Comparison of ENCODE assay signal across 1 cellular context in the genomic region with DNA sequence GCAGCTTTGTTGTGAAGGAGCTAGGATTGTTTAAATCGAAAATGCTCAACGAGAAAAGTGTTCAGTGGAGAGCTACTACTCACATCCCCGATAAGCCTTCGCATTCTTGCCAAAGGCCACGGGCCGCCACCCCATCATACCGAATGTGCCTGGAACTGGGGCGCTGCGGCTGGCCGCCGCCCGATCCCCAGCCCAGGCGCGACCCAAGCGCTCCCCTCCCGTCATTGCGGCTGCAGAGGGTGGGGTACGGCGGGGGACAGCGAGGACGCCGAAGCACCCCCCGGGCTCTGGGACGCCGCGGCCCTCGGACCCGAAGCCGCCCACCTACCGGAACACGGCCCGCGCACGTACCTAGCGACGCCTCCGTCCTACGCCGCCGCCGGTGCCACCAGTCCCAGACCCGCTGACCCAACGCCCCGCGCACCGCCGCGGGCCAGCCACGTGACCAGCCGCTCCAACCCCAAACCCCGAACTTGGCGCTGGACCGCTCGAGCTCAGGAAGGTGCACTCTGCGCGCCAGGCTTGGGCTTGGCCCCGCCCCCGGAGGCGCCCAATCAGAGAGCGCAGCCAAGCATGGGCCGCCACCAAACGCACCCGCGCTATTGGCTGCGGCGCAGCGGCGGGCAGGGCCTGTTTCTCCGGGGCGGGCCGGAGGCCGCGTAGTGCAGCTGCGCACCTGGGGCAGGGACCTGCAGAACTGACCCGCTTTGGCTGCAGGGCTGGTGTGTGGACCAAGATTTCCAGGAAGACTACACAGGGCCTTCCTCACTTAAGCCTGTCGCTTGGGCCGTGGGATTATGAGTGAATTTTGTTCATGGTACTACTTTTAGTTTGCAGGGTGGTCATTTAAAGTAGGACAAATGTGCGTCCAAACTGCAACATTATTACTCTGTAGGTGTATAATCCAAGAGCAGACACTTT.
A peak's percentile ranks its signal among the peaks of the same experiment; 100 is the strongest.
TF ChIP-seq lines count a peak whose summit lies in the region.

A gene (minus strand): TSS at position 530 of the 921 bp plus-strand sequence. CDS start 7,569 bp downstream, outside the sequence.

TF ChIP-seq in HepG2, 621 proteins besides CTCF, POLR2A, EP300 and RAD21 (continued from another document and continues in another):
- TF ChIP-seq, protein P1, sequence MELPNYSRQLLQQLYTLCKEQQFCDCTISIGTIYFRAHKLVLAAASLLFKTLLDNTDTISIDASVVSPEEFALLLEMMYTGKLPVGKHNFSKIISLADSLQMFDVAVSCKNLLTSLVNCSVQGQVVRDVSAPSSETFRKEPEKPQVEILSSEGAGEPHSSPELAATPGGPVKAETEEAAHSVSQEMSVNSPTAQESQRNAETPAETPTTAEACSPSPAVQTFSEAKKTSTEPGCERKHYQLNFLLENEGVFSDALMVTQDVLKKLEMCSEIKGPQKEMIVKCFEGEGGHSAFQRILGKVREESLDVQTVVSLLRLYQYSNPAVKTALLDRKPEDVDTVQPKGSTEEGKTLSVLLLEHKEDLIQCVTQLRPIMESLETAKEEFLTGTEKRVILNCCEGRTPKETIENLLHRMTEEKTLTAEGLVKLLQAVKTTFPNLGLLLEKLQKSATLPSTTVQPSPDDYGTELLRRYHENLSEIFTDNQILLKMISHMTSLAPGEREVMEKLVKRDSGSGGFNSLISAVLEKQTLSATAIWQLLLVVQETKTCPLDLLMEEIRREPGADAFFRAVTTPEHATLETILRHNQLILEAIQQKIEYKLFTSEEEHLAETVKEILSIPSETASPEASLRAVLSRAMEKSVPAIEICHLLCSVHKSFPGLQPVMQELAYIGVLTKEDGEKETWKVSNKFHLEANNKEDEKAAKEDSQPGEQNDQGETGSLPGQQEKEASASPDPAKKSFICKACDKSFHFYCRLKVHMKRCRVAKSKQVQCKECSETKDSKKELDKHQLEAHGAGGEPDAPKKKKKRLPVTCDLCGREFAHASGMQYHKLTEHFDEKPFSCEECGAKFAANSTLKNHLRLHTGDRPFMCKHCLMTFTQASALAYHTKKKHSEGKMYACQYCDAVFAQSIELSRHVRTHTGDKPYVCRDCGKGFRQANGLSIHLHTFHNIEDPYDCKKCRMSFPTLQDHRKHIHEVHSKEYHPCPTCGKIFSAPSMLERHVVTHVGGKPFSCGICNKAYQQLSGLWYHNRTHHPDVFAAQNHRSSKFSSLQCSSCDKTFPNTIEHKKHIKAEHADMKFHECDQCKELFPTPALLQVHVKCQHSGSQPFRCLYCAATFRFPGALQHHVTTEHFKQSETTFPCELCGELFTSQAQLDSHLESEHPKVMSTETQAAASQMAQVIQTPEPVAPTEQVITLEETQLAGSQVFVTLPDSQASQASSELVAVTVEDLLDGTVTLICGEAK (IDR thresholded peaks at IDR 0.05): no peak
- TF ChIP-seq, protein P1 (CRISPR knock-in tag; IDR thresholded peaks at IDR 0.05): peak; percentile 78
- TF ChIP-seq, protein P2, sequence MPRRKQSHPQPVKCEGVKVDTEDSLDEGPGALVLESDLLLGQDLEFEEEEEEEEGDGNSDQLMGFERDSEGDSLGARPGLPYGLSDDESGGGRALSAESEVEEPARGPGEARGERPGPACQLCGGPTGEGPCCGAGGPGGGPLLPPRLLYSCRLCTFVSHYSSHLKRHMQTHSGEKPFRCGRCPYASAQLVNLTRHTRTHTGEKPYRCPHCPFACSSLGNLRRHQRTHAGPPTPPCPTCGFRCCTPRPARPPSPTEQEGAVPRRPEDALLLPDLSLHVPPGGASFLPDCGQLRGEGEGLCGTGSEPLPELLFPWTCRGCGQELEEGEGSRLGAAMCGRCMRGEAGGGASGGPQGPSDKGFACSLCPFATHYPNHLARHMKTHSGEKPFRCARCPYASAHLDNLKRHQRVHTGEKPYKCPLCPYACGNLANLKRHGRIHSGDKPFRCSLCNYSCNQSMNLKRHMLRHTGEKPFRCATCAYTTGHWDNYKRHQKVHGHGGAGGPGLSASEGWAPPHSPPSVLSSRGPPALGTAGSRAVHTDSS (CRISPR knock-in tag; conservative IDR thresholded peaks at IDR 0.05): no peak
- TF ChIP-seq SPEN (CRISPR knock-in tag; IDR thresholded peaks at IDR 0.05; ENCODE audit: low read depth): peak; percentile 89
- peak; percentile 73; the same call in 1 of the 2 replicates for TF ChIP-seq BORCS8-MEF2B (CRISPR knock-in tag; IDR thresholded peaks at IDR 0.05)
- TF ChIP-seq MEIS2 (CRISPR knock-in tag; IDR thresholded peaks at IDR 0.05): peak; percentile 90; the same call in 1 of the 2 replicates
- 0 out of 2 replicates have a peak, but pooled peaks have one; percentile 31 for TF ChIP-seq ZNF138 (CRISPR knock-in tag; IDR thresholded peaks at IDR 0.05; ENCODE audit: low read depth)
- TF ChIP-seq ZSCAN12 (CRISPR knock-in tag; IDR thresholded peaks at IDR 0.05): peak; percentile 51; the same call in 1 of the 2 replicates
- TF ChIP-seq, protein P3, sequence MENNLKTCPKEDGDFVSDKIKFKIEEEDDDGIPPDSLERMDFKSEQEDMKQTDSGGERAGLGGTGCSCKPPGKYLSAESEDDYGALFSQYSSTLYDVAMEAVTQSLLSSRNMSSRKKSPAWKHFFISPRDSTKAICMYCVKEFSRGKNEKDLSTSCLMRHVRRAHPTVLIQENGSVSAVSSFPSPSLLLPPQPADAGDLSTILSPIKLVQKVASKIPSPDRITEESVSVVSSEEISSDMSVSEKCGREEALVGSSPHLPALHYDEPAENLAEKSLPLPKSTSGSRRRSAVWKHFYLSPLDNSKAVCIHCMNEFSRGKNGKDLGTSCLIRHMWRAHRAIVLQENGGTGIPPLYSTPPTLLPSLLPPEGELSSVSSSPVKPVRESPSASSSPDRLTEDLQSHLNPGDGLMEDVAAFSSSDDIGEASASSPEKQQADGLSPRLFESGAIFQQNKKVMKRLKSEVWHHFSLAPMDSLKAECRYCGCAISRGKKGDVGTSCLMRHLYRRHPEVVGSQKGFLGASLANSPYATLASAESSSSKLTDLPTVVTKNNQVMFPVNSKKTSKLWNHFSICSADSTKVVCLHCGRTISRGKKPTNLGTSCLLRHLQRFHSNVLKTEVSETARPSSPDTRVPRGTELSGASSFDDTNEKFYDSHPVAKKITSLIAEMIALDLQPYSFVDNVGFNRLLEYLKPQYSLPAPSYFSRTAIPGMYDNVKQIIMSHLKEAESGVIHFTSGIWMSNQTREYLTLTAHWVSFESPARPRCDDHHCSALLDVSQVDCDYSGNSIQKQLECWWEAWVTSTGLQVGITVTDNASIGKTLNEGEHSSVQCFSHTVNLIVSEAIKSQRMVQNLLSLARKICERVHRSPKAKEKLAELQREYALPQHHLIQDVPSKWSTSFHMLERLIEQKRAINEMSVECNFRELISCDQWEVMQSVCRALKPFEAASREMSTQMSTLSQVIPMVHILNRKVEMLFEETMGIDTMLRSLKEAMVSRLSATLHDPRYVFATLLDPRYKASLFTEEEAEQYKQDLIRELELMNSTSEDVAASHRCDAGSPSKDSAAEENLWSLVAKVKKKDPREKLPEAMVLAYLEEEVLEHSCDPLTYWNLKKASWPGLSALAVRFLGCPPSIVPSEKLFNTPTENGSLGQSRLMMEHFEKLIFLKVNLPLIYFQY (CRISPR knock-in tag; IDR thresholded peaks at IDR 0.05; ENCODE audit: borderline replicate concordance): peak; percentile 97
- no peak for TF ChIP-seq ZNF678 (CRISPR knock-in tag; IDR thresholded peaks at IDR 0.05)
- TF ChIP-seq, protein P4, sequence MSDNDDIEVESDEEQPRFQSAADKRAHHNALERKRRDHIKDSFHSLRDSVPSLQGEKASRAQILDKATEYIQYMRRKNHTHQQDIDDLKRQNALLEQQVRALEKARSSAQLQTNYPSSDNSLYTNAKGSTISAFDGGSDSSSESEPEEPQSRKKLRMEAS (IDR thresholded peaks at IDR 0.05): peak; percentile 93
- no peak for TF ChIP-seq PCBP1 (IDR thresholded peaks at IDR 0.05; ENCODE audit: borderline replicate concordance, low read depth, low read length)
- TF ChIP-seq NONO (IDR thresholded peaks at IDR 0.05): no peak
- TF ChIP-seq NONO (CRISPR knock-in tag; conservative IDR thresholded peaks at IDR 0.05): peak; percentile 86
- TF ChIP-seq, protein P5, sequence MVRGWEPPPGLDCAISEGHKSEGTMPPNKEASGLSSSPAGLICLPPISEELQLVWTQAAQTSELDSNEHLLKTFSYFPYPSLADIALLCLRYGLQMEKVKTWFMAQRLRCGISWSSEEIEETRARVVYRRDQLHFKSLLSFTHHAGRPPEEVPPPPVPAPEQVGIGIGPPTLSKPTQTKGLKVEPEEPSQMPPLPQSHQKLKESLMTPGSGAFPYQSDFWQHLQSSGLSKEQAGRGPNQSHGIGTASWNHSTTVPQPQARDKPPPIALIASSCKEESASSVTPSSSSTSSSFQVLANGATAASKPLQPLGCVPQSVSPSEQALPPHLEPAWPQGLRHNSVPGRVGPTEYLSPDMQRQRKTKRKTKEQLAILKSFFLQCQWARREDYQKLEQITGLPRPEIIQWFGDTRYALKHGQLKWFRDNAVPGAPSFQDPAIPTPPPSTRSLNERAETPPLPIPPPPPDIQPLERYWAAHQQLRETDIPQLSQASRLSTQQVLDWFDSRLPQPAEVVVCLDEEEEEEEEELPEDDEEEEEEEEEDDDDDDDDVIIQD (CRISPR knock-in tag; IDR thresholded peaks at IDR 0.05; ENCODE audit: low read depth): no peak
- 0 out of 2 replicates have a peak, but pooled peaks have one; percentile 45 for TF ChIP-seq ZNF124 (CRISPR knock-in tag; IDR thresholded peaks at IDR 0.05)
- TF ChIP-seq POLR2G (IDR thresholded peaks at IDR 0.05; ENCODE audit: low read depth, low read length): peak; percentile 78
- TF ChIP-seq DPF2 (CRISPR knock-in tag; IDR thresholded peaks at IDR 0.05; ENCODE audit: borderline replicate concordance, low read depth): no peak
- peak; percentile 77; the same call in 1 of the 2 replicates for TF ChIP-seq ZBTB42 (CRISPR knock-in tag; IDR thresholded peaks at IDR 0.05)
- TF ChIP-seq, protein P6, sequence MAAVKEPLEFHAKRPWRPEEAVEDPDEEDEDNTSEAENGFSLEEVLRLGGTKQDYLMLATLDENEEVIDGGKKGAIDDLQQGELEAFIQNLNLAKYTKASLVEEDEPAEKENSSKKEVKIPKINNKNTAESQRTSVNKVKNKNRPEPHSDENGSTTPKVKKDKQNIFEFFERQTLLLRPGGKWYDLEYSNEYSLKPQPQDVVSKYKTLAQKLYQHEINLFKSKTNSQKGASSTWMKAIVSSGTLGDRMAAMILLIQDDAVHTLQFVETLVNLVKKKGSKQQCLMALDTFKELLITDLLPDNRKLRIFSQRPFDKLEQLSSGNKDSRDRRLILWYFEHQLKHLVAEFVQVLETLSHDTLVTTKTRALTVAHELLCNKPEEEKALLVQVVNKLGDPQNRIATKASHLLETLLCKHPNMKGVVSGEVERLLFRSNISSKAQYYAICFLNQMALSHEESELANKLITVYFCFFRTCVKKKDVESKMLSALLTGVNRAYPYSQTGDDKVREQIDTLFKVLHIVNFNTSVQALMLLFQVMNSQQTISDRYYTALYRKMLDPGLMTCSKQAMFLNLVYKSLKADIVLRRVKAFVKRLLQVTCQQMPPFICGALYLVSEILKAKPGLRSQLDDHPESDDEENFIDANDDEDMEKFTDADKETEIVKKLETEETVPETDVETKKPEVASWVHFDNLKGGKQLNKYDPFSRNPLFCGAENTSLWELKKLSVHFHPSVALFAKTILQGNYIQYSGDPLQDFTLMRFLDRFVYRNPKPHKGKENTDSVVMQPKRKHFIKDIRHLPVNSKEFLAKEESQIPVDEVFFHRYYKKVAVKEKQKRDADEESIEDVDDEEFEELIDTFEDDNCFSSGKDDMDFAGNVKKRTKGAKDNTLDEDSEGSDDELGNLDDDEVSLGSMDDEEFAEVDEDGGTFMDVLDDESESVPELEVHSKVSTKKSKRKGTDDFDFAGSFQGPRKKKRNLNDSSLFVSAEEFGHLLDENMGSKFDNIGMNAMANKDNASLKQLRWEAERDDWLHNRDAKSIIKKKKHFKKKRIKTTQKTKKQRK (IDR thresholded peaks at IDR 0.05; ENCODE audit: low read length): no peak
- TF ChIP-seq, protein P7, sequence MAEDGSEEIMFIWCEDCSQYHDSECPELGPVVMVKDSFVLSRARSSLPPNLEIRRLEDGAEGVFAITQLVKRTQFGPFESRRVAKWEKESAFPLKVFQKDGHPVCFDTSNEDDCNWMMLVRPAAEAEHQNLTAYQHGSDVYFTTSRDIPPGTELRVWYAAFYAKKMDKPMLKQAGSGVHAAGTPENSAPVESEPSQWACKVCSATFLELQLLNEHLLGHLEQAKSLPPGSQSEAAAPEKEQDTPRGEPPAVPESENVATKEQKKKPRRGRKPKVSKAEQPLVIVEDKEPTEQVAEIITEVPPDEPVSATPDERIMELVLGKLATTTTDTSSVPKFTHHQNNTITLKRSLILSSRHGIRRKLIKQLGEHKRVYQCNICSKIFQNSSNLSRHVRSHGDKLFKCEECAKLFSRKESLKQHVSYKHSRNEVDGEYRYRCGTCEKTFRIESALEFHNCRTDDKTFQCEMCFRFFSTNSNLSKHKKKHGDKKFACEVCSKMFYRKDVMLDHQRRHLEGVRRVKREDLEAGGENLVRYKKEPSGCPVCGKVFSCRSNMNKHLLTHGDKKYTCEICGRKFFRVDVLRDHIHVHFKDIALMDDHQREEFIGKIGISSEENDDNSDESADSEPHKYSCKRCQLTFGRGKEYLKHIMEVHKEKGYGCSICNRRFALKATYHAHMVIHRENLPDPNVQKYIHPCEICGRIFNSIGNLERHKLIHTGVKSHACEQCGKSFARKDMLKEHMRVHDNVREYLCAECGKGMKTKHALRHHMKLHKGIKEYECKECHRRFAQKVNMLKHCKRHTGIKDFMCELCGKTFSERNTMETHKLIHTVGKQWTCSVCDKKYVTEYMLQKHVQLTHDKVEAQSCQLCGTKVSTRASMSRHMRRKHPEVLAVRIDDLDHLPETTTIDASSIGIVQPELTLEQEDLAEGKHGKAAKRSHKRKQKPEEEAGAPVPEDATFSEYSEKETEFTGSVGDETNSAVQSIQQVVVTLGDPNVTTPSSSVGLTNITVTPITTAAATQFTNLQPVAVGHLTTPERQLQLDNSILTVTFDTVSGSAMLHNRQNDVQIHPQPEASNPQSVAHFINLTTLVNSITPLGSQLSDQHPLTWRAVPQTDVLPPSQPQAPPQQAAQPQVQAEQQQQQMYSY (CRISPR knock-in tag; IDR thresholded peaks at IDR 0.05): 0 out of 2 replicates have a peak, but pooled peaks have one; percentile 52
- peak; percentile 83 for TF ChIP-seq HOXA3 (CRISPR knock-in tag; IDR thresholded peaks at IDR 0.05)
